In the genomic region with DNA sequence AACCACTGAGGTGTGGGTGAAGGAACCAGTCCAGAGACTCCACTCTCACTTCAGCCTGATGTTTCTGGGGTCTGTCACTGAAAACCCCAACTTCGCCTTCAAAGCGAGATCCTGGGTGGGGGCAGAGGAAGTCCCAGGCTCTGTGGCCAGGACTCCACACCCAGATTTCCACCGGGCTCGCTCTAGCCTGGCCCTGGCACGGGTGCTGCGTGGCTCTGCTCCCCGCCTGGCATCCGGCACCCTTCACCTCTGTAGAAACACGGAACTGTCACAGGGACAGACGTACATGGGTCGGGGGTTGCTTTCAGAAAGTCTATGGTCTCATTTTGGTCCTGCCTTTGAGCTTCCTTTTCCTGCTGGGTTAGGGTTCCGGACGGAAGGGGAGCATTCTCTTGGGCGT, we compare ENCODE assay signal across 17 cellular contexts. TPM values are rescaled to one million over a fixed set of nuclear protein-coding genes. Genes with fewer than 3 reads are reported as not detected.
DNase-seq lines count a peak whose midpoint lies in the region; ATAC-seq, FAIRE-seq and TF ChIP-seq lines count a peak whose summit lies in the region.
"Had no signal": no experiment of that assay in that cellular context is flagged by ENCODE, and none has a peak within 500 bp of the region (broad histone marks: within the 10 kb centered on the region; RNA-seq: fewer than 3 reads in every experiment).

No MANE protein-coding gene starts in this region.

- no peak for ATAC-seq in HG03108 (IDR thresholded peaks at IDR 0.05; ENCODE audit: unreplicated experiment)

- H3K9ac ChIP-seq in keratinocyte (ENCODE audit: control insufficient read depth, extremely low read depth, insufficient read depth, low read length): peak overlapping the region; percentile 69
- no peak overlapping the region for H3K9ac ChIP-seq in stomach smooth muscle (ENCODE audit: low read length in 2 of 2)

- no peak overlapping the region for H3K4me3 Mint-ChIP-seq in T-helper 2 cell treated with Interferon-gamma antibody and Interleukin-4, amounts not matched to agents 5 μg/mL and 100 μg/mL, for 36 hours
- H3K4me3 Mint-ChIP-seq in activated naive CD8-positive, alpha-beta T cell: peak overlapping the region; percentile 25

- no peaks in the 10 kb centered on the region for H4K20me1 ChIP-seq in keratinocyte (ENCODE audit: control insufficient read depth, extremely low read depth, insufficient read depth, low read length)

- H3K27me3 Mint-ChIP-seq in T-helper 2 cell treated with Interferon-gamma antibody and Interleukin-4, amounts not matched to agents 5 μg/mL and 100 μg/mL, for 36 hours (ENCODE audit: low read depth): no peaks in the 10 kb centered on the region
- no peaks in the 10 kb centered on the region for H3K27me3 Mint-ChIP-seq in activated naive CD8-positive, alpha-beta T cell

- TF ChIP-seq CTCF in keratinocyte (optimal IDR thresholded peaks at IDR 0.05 in 1 of 3, IDR thresholded peaks at IDR 0.05 in 1 of 3, conservative IDR thresholded peaks at IDR 0.05 in 1 of 3; ENCODE audit: extremely low read depth in 1 of 3, insufficient read depth in 2 of 3, low read length in 3 of 3): no peak

- H3K9me3 Mint-ChIP-seq in T-helper 2 cell treated with Interferon-gamma antibody and Interleukin-4, amounts not matched to agents 5 μg/mL and 100 μg/mL, for 36 hours: no peaks in the 10 kb centered on the region
- H3K9me3 Mint-ChIP-seq in activated naive CD8-positive, alpha-beta T cell (ENCODE audit: low read depth): no peaks in the 10 kb centered on the region

- H3K36me3 ChIP-seq in keratinocyte (ENCODE audit: control insufficient read depth in 2 of 2, extremely low read depth in 1 of 2, insufficient read depth in 2 of 2, low read length in 2 of 2) (peaks cover 3 to 4% of the 10 kb centered on the region in 2 experiments), stomach smooth muscle (ENCODE audit: control insufficient read depth in 2 of 2, insufficient read depth in 2 of 2, low read length in 2 of 2) (no peaks in the 10 kb centered on the region)

- peak overlapping the region in 1 of 3 experiments; percentile 11 for H3K4me3 ChIP-seq in keratinocyte (ENCODE audit: control insufficient read depth in 2 of 3, extremely low read depth in 1 of 3, insufficient read depth in 2 of 3, low read depth in 1 of 3, low read length in 3 of 3)
- H3K4me3 ChIP-seq in stomach smooth muscle (ENCODE audit: low read length in 2 of 2): no peak overlapping the region
- H3K4me3 ChIP-seq: hepatocyte had no signal

- peak overlapping the region; percentile 66 for H3K27ac Mint-ChIP-seq in T-helper 2 cell treated with Interferon-gamma antibody and Interleukin-4, amounts not matched to agents 5 μg/mL and 100 μg/mL, for 36 hours
- peak overlapping the region; percentile 90 for H3K27ac Mint-ChIP-seq in activated naive CD8-positive, alpha-beta T cell
- H3K27ac Mint-ChIP-seq: progenitor cell of endocrine pancreas had no signal

- H3K27me3 ChIP-seq in keratinocyte (ENCODE audit: control insufficient read depth, extremely low read depth, insufficient read depth, low read length) (no peaks in the 10 kb centered on the region), stomach smooth muscle (ENCODE audit: control insufficient read depth in 1 of 2, insufficient read depth in 2 of 2, low read length in 2 of 2) (no peaks in the 10 kb centered on the region)
- H3K27me3 ChIP-seq: hepatocyte had no signal

- no peaks in the 10 kb centered on the region for H3K9me1 ChIP-seq in keratinocyte (ENCODE audit: control insufficient read depth, extremely low read depth, insufficient read depth, low read length)

- dilution Hi-C loops in keratinocyte (cut with MboI; ENCODE audit: extremely low pct_ligation_motif_present, low sequenced_read_pairs): no loop called here

- H3K4me1 ChIP-seq in keratinocyte (ENCODE audit: control insufficient read depth, extremely low read depth, insufficient read depth, low read length) (peaks cover 62% of the 10 kb centered on the region), stomach smooth muscle (ENCODE audit: control insufficient read depth, insufficient read depth, low read length) (peaks cover 52% of the 10 kb centered on the region)

- peak overlapping the region; percentile 35 for H2AFZ ChIP-seq in keratinocyte (ENCODE audit: control insufficient read depth, low read length)
- H2AFZ ChIP-seq: hepatocyte had no signal

- H3K79me2 ChIP-seq in keratinocyte (ENCODE audit: control insufficient read depth, insufficient read depth, low read length): no peaks in the 10 kb centered on the region
- H3K79me2 ChIP-seq: hepatocyte had no signal

- FAIRE-seq in keratinocyte (lab: Jason Lieb, UNC): no peak
- FAIRE-seq: A204.1, endometrium had no signal

- H3K9me3 ChIP-seq in keratinocyte (ENCODE audit: control insufficient read depth, low read depth, low read length): no peaks in the 10 kb centered on the region
- no peaks in the 10 kb centered on the region for H3K9me3 ChIP-seq in stomach smooth muscle (ENCODE audit: control insufficient read depth in 2 of 2, low read length in 2 of 2)

- peaks cover 15% of the 10 kb centered on the region for H3K36me3 Mint-ChIP-seq in T-helper 2 cell treated with Interferon-gamma antibody and Interleukin-4, amounts not matched to agents 5 μg/mL and 100 μg/mL, for 36 hours (ENCODE audit: low read depth)
- no peaks in the 10 kb centered on the region for H3K36me3 Mint-ChIP-seq in activated naive CD8-positive, alpha-beta T cell

- no peak for DNase-seq in T-helper 2 cell treated with Interferon-gamma antibody and Interleukin-4, amounts not matched to agents 5 μg/mL and 100 μg/mL, for 36 hours (ENCODE audit: low spot score)
- DNase-seq in T-helper 2 cell (no peak), keratinocyte (ENCODE audit: low read depth, low spot score) (no peak), retina (no peak)
- DNase-seq in activated CD4-positive, alpha-beta T cell treated with anti-CD3 and anti-CD28 coated beads, Interleukin-2, amount 50 U/mL, for 1 hour: no peak
- DNase-seq: DMS79 treated with DMSO at 0.1 percent for 48 hours, NCI-H1048, NCI-H446 treated with DMSO at 0.1 percent for 48 hours, RPMI8226 had no signal

- H3K4me1 Mint-ChIP-seq in T-helper 2 cell treated with Interferon-gamma antibody and Interleukin-4, amounts not matched to agents 5 μg/mL and 100 μg/mL, for 36 hours (ENCODE audit: low read depth): peaks cover 33% of the 10 kb centered on the region
- peaks cover 59% of the 10 kb centered on the region for H3K4me1 Mint-ChIP-seq in activated naive CD8-positive, alpha-beta T cell (ENCODE audit: low read depth)

- H3K27ac ChIP-seq in keratinocyte (ENCODE audit: control insufficient read depth, insufficient read depth, low read length) (peak overlapping the region; percentile 96), stomach smooth muscle (ENCODE audit: low read length) (peak overlapping the region; percentile 95)
- H3K27ac ChIP-seq: hepatocyte, VCaP had no signal

- peak overlapping the region; percentile 79 for H3K4me2 ChIP-seq in keratinocyte (ENCODE audit: control insufficient read depth, extremely low read depth, insufficient read depth, low read depth, low read length)
- H3K4me2 ChIP-seq: hepatocyte had no signal

RNA-seq across cellular contexts. Expression of a gene that starts 41.6 kb away (rescaled TPM):
- 501 to 637 TPM (median 613 TPM) in 3 replicates for polyA plus RNA-seq in keratinocyte
- 17.0 TPM for polyA plus RNA-seq in keratinocyte (2011; ENCODE audit: low read depth)
- 683 and 864 TPM in 2 replicates for polyA plus RNA-seq in keratinocyte (2011; cell fraction: cytosol; rRNA removed)
- polyA plus RNA-seq in keratinocyte (2011; cell fraction: nucleus; rRNA removed): 272 and 323 TPM in 2 replicates
- polyA plus RNA-seq in keratinocyte (2012; ENCODE audit: low replicate concordance): 36.4 and 382 TPM in 2 replicates
- 222 to 540 TPM (median 484 TPM) in 3 replicates for polyA minus RNA-seq in keratinocyte
- 366 TPM for polyA minus RNA-seq in keratinocyte (2011; cell fraction: cytosol; rRNA and poly(A)+ RNA removed)
- polyA minus RNA-seq in keratinocyte (2011; cell fraction: nucleus; rRNA and poly(A)+ RNA removed): 86.1 and 158 TPM in 2 replicates
